ENCODE assay signal across 8 cellular contexts in the genomic region with DNA sequence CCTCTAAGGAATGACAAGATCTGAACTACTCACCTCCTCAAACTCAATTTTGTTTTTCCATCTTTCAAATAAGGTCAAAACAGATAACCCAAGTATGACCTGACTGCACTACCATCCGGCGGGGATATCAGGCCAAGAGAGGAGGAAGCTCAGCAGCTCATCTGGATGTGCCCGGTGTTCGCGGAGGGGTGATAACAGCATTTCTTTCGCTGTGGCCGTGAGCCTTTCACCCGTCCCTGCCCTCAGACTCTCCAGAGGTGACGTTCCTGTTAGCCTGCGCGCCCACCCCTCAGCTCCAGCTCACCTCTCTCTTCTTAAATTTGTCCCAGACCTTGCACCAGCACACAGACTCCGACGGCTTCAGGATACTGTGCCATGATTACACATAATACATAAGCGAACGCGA. TPM values are rescaled to one million over a fixed set of nuclear protein-coding genes. Genes with fewer than 3 reads are reported as not detected.
DNase-seq lines count a peak whose midpoint lies in the region; ATAC-seq, FAIRE-seq and TF ChIP-seq lines count a peak whose summit lies in the region.

No MANE protein-coding gene starts in this region.

- peak overlapping the region; percentile 92 for H3K9ac ChIP-seq in astrocyte (ENCODE audit: low read length)

- ATAC-seq in Right ventricle myocardium inferior = peak; percentile 3
- ATAC-seq in HG02938 (IDR thresholded peaks at IDR 0.05; ENCODE audit: unreplicated experiment) = peak; percentile 15

- peak overlapping the region; percentile 93 to 100 (median 100) for H3K27ac ChIP-seq in Peyer's patch
- H3K27ac ChIP-seq in astrocyte (ENCODE audit: low read depth, low read length) = peak overlapping the region; percentile 94

- DNase-seq in Right ventricle myocardium inferior (ENCODE audit: missing footprints) = no peak
- no peak for DNase-seq in cardiac septum (ENCODE audit: low spot score)
- DNase-seq in Peyer's patch = peak in 2 of 3 donors; percentile 36 to 53
- no peak for DNase-seq in astrocyte (ENCODE audit: low read depth)
- DNase-seq in inferior parietal cortex (ENCODE audit: extremely low spot score) = peak; percentile 28
- peak; percentile 11 to 27 for DNase-seq in stimulated activated CD4-positive, alpha-beta T cell treated with anti-CD3 and anti-CD28 coated beads, Interleukin-2, amount 100 ng/mL, for 48 hours
- DNase-seq in cortex of kidney (lab: John Stamatoyannopoulos, UW) = no peak

- H3K4me1 Mint-ChIP-seq in astrocyte (ENCODE audit: low read depth, unreplicated experiment) = no peaks in the 10 kb centered on the region

- H3K27ac Mint-ChIP-seq in astrocyte (ENCODE audit: unreplicated experiment) = no peak overlapping the region

- H3K36me3 Mint-ChIP-seq in astrocyte (ENCODE audit: low read depth, unreplicated experiment) = no peaks in the 10 kb centered on the region

- H3K9me3 ChIP-seq in Peyer's patch (no peaks in the 10 kb centered on the region), astrocyte (ENCODE audit: insufficient read depth, low read depth, low read length) (no peaks in the 10 kb centered on the region)

- no peaks in the 10 kb centered on the region for H4K20me1 ChIP-seq in astrocyte (ENCODE audit: insufficient read depth, low read length)

- H3K27me3 ChIP-seq in Peyer's patch (no peaks in the 10 kb centered on the region), astrocyte (ENCODE audit: insufficient read depth, low read length) (no peaks in the 10 kb centered on the region)

- no peak for TF ChIP-seq POLR2A in Peyer's patch (IDR thresholded peaks at IDR 0.05)

- no peak for FAIRE-seq in astrocyte (lab: Jason Lieb, UNC)

- H3K79me2 ChIP-seq in astrocyte (ENCODE audit: insufficient read depth, low read length) = peaks cover 23% of the 10 kb centered on the region

- peak overlapping the region; percentile 95 for H3K4me2 ChIP-seq in astrocyte (ENCODE audit: low read length)

- intact Hi-C loops in Right ventricle myocardium inferior (cut with DNase I) = loop anchor here (10.0 kb wide), 1 partner anchor 238 kb away; the partner anchor contains the start of gene ZNF37A
- intact Hi-C loops in cardiac septum (cut with DNase I) = loop anchor here (1.0 to 2.0 kb wide), 2 partner anchors 154 to 237 kb away; partner anchors contain the start of genes ZNF33A and ZNF37A

- H3K9me3 Mint-ChIP-seq in astrocyte (ENCODE audit: unreplicated experiment) = peaks cover 11% of the 10 kb centered on the region

- peak overlapping the region; percentile 68 for H3K4me3 Mint-ChIP-seq in astrocyte (ENCODE audit: unreplicated experiment)

- no peak for TF ChIP-seq CTCF in Peyer's patch (IDR thresholded peaks at IDR 0.05)
- no peak for TF ChIP-seq CTCF in astrocyte (IDR thresholded peaks at IDR 0.05; ENCODE audit: insufficient read depth, low read depth, low read length)

- peaks cover 0 to 10% (median 0%) of the 10 kb centered on the region in 3 donors for H3K36me3 ChIP-seq in Peyer's patch
- no peaks in the 10 kb centered on the region for H3K36me3 ChIP-seq in astrocyte (ENCODE audit: insufficient read depth, low read length)

- H3K4me3 ChIP-seq in Peyer's patch = peak overlapping the region; percentile 67 to 97 (median 90)
- H3K4me3 ChIP-seq in astrocyte (ENCODE audit: insufficient read depth, low read depth, low read length) = peak overlapping the region; percentile 81

- H3K27me3 Mint-ChIP-seq in astrocyte (ENCODE audit: low read depth, unreplicated experiment) = no peaks in the 10 kb centered on the region

- H3K4me1 ChIP-seq in Peyer's patch = peaks cover 0 to 22% (median 1%) of the 10 kb centered on the region in 4 donors
- H3K4me1 ChIP-seq in astrocyte (ENCODE audit: insufficient read depth, low read length) = peaks cover 6% of the 10 kb centered on the region

- peak overlapping the region; percentile 92 for H2AFZ ChIP-seq in astrocyte (ENCODE audit: low read depth, low read length)

RNA-seq across cellular contexts. Expression of gene ZNF248, which starts 0.5 kb away (rescaled TPM):
- 13.2 TPM for total RNA-seq in Right ventricle myocardium inferior
- total RNA-seq in cardiac septum = 10.8 TPM
- total RNA-seq in Peyer's patch = 10 to 100 TPM; 11.6 to 31.4 (median 13.9) TPM
- 0.75 and 0.89 TPM in 2 replicates for total RNA-seq in astrocyte

Comparison
In these comparisons a context has a peak if more than half of its experiments do, and no peak if none do; other contexts are left out.
1. DNase-seq: peak in Peyer's patch (2 of 3), inferior parietal cortex (single experiment) and stimulated activated CD4-positive, alpha-beta T cell treated with anti-CD3 and anti-CD28 coated beads, Interleukin-2, amount 100 ng/mL, for 48 hours (2 of 2); none in Right ventricle myocardium inferior (single experiment), cardiac septum (single experiment), astrocyte (single experiment) and cortex of kidney (single experiment).